In the genomic region with DNA sequence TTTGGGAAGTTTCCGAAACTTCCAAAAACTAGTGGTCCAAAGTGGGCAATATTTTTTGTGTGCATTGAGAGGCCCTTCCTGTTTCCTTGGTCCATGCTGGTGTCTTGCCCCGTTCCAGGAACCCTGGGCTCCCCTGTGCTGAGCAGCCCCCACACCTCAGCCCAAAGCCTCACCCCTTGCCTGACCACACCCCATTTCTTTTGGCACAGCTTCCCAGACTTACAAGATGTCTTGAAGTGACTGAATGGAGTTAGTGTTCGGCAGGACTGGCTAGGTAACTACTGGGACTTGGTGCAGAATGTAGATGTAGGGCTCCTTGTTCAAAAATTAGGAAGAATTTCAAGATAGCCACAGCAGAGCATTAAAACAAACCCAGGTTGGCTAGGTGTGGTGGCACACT, we compare ENCODE assay signal across 2 cellular contexts.
TF ChIP-seq lines count a peak whose summit lies in the region.

No MANE protein-coding gene starts in this region.

TF ChIP-seq in SK-N-SH, 30 proteins besides CTCF, POLR2A, EP300 and RAD21 (continued from another document):
- no peak for TF ChIP-seq IRF3 (IDR thresholded peaks at IDR 0.05; ENCODE audit: low read depth, low read length)

TF ChIP-seq in SK-N-SH treated with all-trans-retinoic acid at 6 μM for 48 hours, 23 proteins besides CTCF, POLR2A, EP300 and RAD21 (continued from another document):
- TF ChIP-seq PATZ1 (CRISPR knock-in tag; IDR thresholded peaks at IDR 0.05; ENCODE audit: borderline replicate concordance) (no peak), TSHZ2 (CRISPR knock-in tag; IDR thresholded peaks at IDR 0.05) (no peak), ZNF8 (CRISPR knock-in tag; IDR thresholded peaks at IDR 0.05) (no peak), PPARA (CRISPR knock-in tag; IDR thresholded peaks at IDR 0.05; ENCODE audit: borderline replicate concordance) (no peak), CREB5 (CRISPR knock-in tag; IDR thresholded peaks at IDR 0.05; ENCODE audit: low read depth) (no peak), SNAI2 (CRISPR knock-in tag; IDR thresholded peaks at IDR 0.05) (no peak), RARB (CRISPR knock-in tag; IDR thresholded peaks at IDR 0.05) (no peak), ARNTL (CRISPR knock-in tag; IDR thresholded peaks at IDR 0.05; ENCODE audit: borderline replicate concordance, low read depth) (no peak)
- TF ChIP-seq, protein P1, sequence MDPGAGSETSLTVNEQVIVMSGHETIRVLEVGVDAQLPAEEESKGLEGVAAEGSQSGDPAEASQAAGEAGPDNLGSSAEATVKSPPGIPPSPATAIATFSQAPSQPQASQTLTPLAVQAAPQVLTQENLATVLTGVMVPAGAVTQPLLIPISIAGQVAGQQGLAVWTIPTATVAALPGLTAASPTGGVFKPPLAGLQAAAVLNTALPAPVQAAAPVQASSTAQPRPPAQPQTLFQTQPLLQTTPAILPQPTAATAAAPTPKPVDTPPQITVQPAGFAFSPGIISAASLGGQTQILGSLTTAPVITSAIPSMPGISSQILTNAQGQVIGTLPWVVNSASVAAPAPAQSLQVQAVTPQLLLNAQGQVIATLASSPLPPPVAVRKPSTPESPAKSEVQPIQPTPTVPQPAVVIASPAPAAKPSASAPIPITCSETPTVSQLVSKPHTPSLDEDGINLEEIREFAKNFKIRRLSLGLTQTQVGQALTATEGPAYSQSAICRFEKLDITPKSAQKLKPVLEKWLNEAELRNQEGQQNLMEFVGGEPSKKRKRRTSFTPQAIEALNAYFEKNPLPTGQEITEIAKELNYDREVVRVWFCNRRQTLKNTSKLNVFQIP (CRISPR knock-in tag; IDR thresholded peaks at IDR 0.05; ENCODE audit: borderline replicate concordance, low read depth) = no peak
TF ChIP-seq in SK-N-SH treated with all-trans-retinoic acid at 6 μM for 48 hours: peak in this region for 0.
